Comparison of ENCODE assay signal across 24 cellular contexts in genomic region chr11:68448604-68449011, GRCh38.
"Had no signal": no experiment of that assay in that cellular context is flagged by ENCODE, and none has a peak within 500 bp of the region (broad histone marks: within the 10 kb centered on the region; RNA-seq: fewer than 3 reads in every experiment).

No MANE protein-coding gene starts in this region.

- FAIRE-seq: islet of Langerhans, small intestine had no signal

- H3K4me3 ChIP-seq: colonic mucosa, esophagus squamous epithelium, heart right ventricle, mucosa of descending colon, right lobe of liver, stomach, tibial artery had no signal

- DNase-seq: caudate nucleus; colonic mucosa; effector memory CD4-positive, alpha-beta T cell; erythroblast; esophagus squamous epithelium; foreskin melanocyte; glutamatergic neuron; hippocampal formation; kidney glomerular epithelial cell; mesenchymal stem cell; naive B cell; small intestine; stimulated activated CD4-positive, alpha-beta T cell treated with anti-CD3 and anti-CD28 coated beads, Interleukin-12 subunit alpha, Interleukin-12 subunit beta, amount 100 ng/mL, for 4 hours; stimulated activated CD4-positive, alpha-beta T cell treated with anti-CD3 and anti-CD28 coated beads, Interleukin-2, amount 100 ng/mL, for 24 hours; stimulated activated CD4-positive, alpha-beta T cell treated with anti-CD3 and anti-CD28 coated beads, Interleukin-4, amount 100 ng/mL, for 24 hours; stimulated activated naive CD4-positive, alpha-beta T cell treated with Interleukin-2 at 50 U/mL for 16 hours; stomach had no signal

- ATAC-seq: heart right ventricle; mucosa of descending colon; natural killer cell treated with Interleukin-12 subunit alpha and Interleukin-12 subunit beta and Interleukin-15 and Interleukin-18, amount 100 ng/mL, for 72 hours; stimulated activated effector memory CD8-positive, alpha-beta T cell treated with anti-CD3 and anti-CD28 coated beads, Interleukin-12 subunit alpha, Interleukin-12 subunit beta, amount 100 ng/mL, for 72 hours had no signal

- H3K27me3 ChIP-seq: colonic mucosa, esophagus squamous epithelium, heart right ventricle, right lobe of liver, stomach, tibial artery had no signal

- H3K9me3 ChIP-seq: colonic mucosa, esophagus squamous epithelium, heart right ventricle, mucosa of descending colon, right lobe of liver, stomach, tibial artery had no signal

- H3K4me1 ChIP-seq: colonic mucosa, right lobe of liver, tibial artery had no signal

- H3K27ac ChIP-seq: colonic mucosa, esophagus squamous epithelium, heart right ventricle, right lobe of liver, tibial artery had no signal
